ENCODE assay signal across 3 cellular contexts in the genomic region with DNA sequence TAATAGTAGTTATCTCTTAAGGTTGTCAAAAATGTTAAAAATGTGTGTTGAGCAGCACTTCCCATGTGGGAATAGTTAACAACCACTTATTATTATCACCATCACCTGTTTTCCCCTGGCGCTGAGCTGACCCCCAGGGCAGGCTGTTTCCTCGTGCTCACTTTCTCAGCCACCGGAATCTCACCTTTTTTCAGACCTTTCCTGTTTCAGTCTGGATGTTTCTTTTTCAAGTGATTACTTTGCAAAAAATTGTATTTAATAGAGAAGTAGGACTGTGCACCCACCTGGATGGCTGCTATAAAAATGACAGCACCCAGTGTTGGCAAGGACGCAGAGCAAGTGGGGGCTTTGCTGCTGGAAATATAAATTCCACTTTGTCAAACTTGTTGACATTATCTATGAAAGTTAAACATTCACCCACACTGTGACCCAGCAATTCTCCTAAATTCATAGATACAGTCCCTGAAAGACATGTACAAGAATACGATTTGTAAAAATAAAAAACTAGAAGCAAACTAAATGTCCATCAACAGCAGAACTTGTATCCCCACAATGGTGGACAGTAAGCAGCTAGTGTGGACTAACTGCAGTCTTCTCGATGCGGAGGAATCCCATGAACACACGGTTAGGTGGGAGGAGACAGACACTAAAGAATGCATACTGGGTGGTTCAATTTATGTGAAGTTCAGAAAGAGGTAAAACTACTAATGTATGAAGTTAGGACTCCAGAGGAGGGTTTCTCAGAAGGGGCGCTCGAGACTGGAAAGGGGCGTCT.
TF ChIP-seq lines count a peak whose summit lies in the region.

No MANE protein-coding gene starts in this region.

TF ChIP-seq in GM12878, 131 proteins besides CTCF, POLR2A, EP300 and RAD21:
- TF ChIP-seq ETV6 (conservative IDR thresholded peaks at IDR 0.05 in 1 of 2, IDR thresholded peaks at IDR 0.05 in 1 of 2; ENCODE audit: borderline replicate concordance in 1 of 2, low read depth in 1 of 2) = no peak
- TF ChIP-seq MEF2B (IDR thresholded peaks at IDR 0.05; ENCODE audit: partially characterized antibody, poor library complexity, severe bottlenecking) = peak; percentile 42

TF ChIP-seq in liver, 16 proteins besides CTCF, POLR2A, EP300 and RAD21:
- TF ChIP-seq JUND (IDR thresholded peaks at IDR 0.05) = no peak
- TF ChIP-seq YY1 (IDR thresholded peaks at IDR 0.05) = peak; percentile 70
- peak; percentile 42 for TF ChIP-seq SP1 (IDR thresholded peaks at IDR 0.05)
TF ChIP-seq in liver: peak in this region for 2.

TF ChIP-seq in SK-N-SH treated with all-trans-retinoic acid at 6 μM for 48 hours, 23 proteins besides CTCF, POLR2A, EP300 and RAD21:
- no peak for TF ChIP-seq ESRRG (CRISPR knock-in tag; IDR thresholded peaks at IDR 0.05)
- TF ChIP-seq GLIS3 (CRISPR knock-in tag; IDR thresholded peaks at IDR 0.05) = no peak
- TF ChIP-seq SNAI2 (CRISPR knock-in tag; IDR thresholded peaks at IDR 0.05) = no peak
- TF ChIP-seq ISL1 (CRISPR knock-in tag; IDR thresholded peaks at IDR 0.05) = no peak
- TF ChIP-seq ZNF565 (CRISPR knock-in tag; conservative IDR thresholded peaks at IDR 0.05; ENCODE audit: low read depth) = no peak
